25 cellular contexts compared by ENCODE assay signal in the genomic region with DNA sequence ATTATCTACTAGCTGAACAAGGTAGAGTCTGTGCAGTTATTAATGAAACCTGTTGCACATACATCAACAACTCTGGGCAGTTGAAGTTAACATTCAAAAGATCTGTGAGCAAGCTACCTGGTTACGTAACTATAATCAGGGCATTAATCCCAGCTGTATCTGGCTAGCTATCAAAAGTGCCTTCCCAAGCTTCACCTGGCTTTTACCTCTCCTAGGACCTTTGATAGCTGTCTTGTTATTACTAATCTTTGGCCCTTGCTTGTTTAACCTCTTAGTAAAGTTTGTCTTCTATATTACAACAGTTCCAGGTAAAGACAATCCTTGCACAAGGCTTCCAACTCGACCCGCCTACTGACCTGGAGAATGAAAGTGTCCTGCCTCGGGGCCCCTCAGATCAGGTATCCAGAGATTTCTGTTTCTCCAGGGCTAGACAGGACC. TPM values are rescaled to one million over a fixed set of nuclear protein-coding genes. Genes with fewer than 3 reads are reported as not detected.
"Had no signal": no experiment of that assay in that cellular context is flagged by ENCODE, and none has a peak within 500 bp of the region (broad histone marks: within the 10 kb centered on the region; RNA-seq: fewer than 3 reads in every experiment).

No MANE protein-coding gene starts in this region.

- ATAC-seq: activated T-cell treated with anti-CD3 and anti-CD28 coated beads, Interleukin-2, amount 50 U/mL, for 72 hours; sciatic nerve; SK-N-SH treated with all-trans-retinoic acid at 6 μM for 48 hours; stimulated activated effector memory CD8-positive, alpha-beta T cell treated with anti-CD3 and anti-CD28 coated beads, Interleukin-12 subunit alpha, Interleukin-12 subunit beta, amount 100 ng/mL, for 72 hours; WTC11 had no signal

- H3K27ac ChIP-seq: adrenal gland, skin epidermis, thoracic aorta had no signal

- H3K4me1 ChIP-seq: adrenal gland had no signal

- H3K36me3 ChIP-seq: adrenal gland, left ventricle myocardium inferior, thoracic aorta had no signal

- DNase-seq: activated naive CD4-positive, alpha-beta T cell treated with Interleukin-2 at 50 U/mL for 16 hours; activated naive CD8-positive, alpha-beta T cell treated with anti-CD3 and anti-CD28 coated beads for 36 hours; activated T-cell treated with anti-CD3 and anti-CD28 coated beads for 4 hours; activated T-cell treated with anti-CD3 and anti-CD28 coated beads, Interleukin-2, amount 50 U/mL, for 72 hours; adrenal gland; aorta; central memory CD4-positive, alpha-beta T cell; head of caudate nucleus; hypothalamus; immature natural killer cell; kidney; left ventricle myocardium inferior; stimulated activated CD4-positive, alpha-beta T cell treated with anti-CD3 and anti-CD28 coated beads, Interleukin-4, amount 100 ng/mL, for 24 hours; T-helper 2 cell had no signal

- H3K9me3 ChIP-seq: adrenal gland, left ventricle myocardium inferior, thoracic aorta had no signal

- H3K4me3 ChIP-seq: adrenal gland, left ventricle myocardium inferior, skin epidermis, thoracic aorta had no signal

- H3K27me3 ChIP-seq: adrenal gland had no signal

RNA-seq across cellular contexts. Expression of a gene that starts 57.8 kb away (rescaled TPM):
- total RNA-seq: activated naive CD8-positive, alpha-beta T cell treated with anti-CD3 and anti-CD28 coated beads for 36 hours; activated T-cell treated with anti-CD3 and anti-CD28 coated beads, Interleukin-2, amount 50 U/mL, for 72 hours; epithelial cell of proximal tubule; kidney; left ventricle myocardium inferior; lung microvascular endothelial cell; mesenteric fat pad; mucosa of gallbladder; sciatic nerve; subcutaneous adipose tissue; WTC11 had no signal
